Comparison of ENCODE assay signal across 1 cellular context in the genomic region with DNA sequence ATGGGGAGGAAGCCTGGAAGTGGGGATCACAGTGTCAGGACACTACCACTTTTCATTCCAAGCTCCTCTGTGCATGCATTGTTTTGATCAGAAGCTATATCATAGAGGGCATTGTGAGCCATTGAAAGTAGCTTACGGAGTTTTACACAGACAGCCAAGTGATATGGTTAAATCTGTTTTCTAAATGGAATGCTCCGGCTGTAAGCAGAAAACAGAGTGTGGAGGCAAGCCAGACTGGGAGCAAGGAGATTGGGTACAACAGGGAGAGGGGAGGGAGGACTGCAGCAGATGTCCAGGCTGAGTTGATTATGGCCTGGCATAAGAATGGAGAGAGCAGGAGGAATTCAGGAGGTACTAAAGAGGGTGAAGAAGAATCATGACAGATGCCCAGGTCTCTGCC.
TF ChIP-seq lines count a peak whose summit lies in the region.

No MANE protein-coding gene starts in this region.

TF ChIP-seq in IMR-90, 13 proteins besides CTCF, POLR2A, EP300 and RAD21 (continued from another document):
- TF ChIP-seq ELK1 (IDR thresholded peaks at IDR 0.05; ENCODE audit: borderline replicate concordance, low read depth, low read length): no peak
- no peak for TF ChIP-seq NFE2L2 (IDR thresholded peaks at IDR 0.05; ENCODE audit: low read depth, low read length)
- no peak for TF ChIP-seq USF2 (IDR thresholded peaks at IDR 0.05; ENCODE audit: low read depth, low read length)
- TF ChIP-seq CEBPB (IDR thresholded peaks at IDR 0.05; ENCODE audit: low read depth, low read length): no peak
